9 cellular contexts compared by ENCODE assay signal in the genomic region with DNA sequence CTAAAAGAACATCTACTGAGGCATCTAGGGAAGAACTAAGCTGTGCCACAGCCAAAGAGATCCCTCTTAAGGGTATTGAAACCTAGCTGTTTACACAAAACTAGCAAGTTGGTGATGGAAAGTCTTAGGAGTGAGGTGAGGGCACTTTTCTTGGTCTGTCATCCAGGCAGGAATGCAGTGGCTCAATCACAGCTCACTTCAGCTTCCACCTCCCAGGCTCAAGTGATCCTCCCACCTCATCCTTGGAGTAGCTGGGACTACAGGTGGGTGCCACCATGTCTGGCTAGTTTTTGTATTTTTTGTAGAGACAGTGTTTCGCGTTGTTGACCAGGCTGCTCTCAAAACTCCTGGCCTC. TPM values are rescaled to one million over a fixed set of nuclear protein-coding genes. Genes with fewer than 3 reads are reported as not detected.
DNase-seq lines count a peak whose midpoint lies in the region; ATAC-seq, FAIRE-seq and TF ChIP-seq lines count a peak whose summit lies in the region.
"Had no signal": no experiment of that assay in that cellular context is flagged by ENCODE, and none has a peak within 500 bp of the region (broad histone marks: within the 10 kb centered on the region; RNA-seq: fewer than 3 reads in every experiment).

No MANE protein-coding gene starts in this region.

- RAD21 ChIA-PET in GM12878 (lab: Charles Lee; ENCODE audit: unreplicated experiment) = interaction anchor here (0.9 to 6.1 kb wide), 5 partner anchors 10 to 79 kb away, joined by 3 to 65 read pairs (median 4); no protein-coding TSS in a partner anchor

- DNase-seq in MCF 10A (ENCODE audit: unreplicated experiment) (no peak), mammary epithelial cell (no peak), GM12878 (ENCODE audit: low read depth, low spot score) (no peak), type B pancreatic cell (ENCODE audit: extremely low spot score, unreplicated experiment) (no peak), occipital lobe (lab: John Stamatoyannopoulos, UW) (no peak)
- no peak for DNase-seq in NK-92 treated with Interleukin-12 subunit alpha and Interleukin-12 subunit beta, amount 100 ng/mL, for 24 hours (lab: John Stamatoyannopoulos, UW)
- DNase-seq: NCI-H446 treated with DMSO at 0.1 percent for 48 hours had no signal

- dilution Hi-C loops in mammary epithelial cell (cut with HindIII; ENCODE audit: low sequenced_read_pairs) = no loop called here

- no peak overlapping the region for H3K4me2 ChIP-seq in mammary epithelial cell (ENCODE audit: insufficient read depth, low read depth, low read length)
- peak overlapping the region; percentile 75 for H3K4me2 ChIP-seq in GM12878 (ENCODE audit: control insufficient read depth, insufficient read depth)

- TF ChIP-seq EP300 in GM12878 (IDR thresholded peaks at IDR 0.05; ENCODE audit: borderline replicate concordance in 1 of 2, control insufficient read depth in 1 of 2, low read depth in 2 of 2, low read length in 2 of 2) = no peak

- H3K9ac ChIP-seq in mammary epithelial cell (ENCODE audit: insufficient read depth, low read length) (no peak overlapping the region), GM12878 (ENCODE audit: control insufficient read depth, insufficient read depth, low read length) (peak overlapping the region; percentile 100)

- H3K9me3 ChIP-seq in mammary epithelial cell (replicated peaks; ENCODE audit: insufficient read depth, low read length) (no peaks in the 10 kb centered on the region), GM12878 (replicated peaks; ENCODE audit: control insufficient read depth, insufficient read depth, low read length) (no peaks in the 10 kb centered on the region), mononuclear cell (ENCODE audit: low read depth, low read length) (no peaks in the 10 kb centered on the region)

- intact Hi-C loops in MCF 10A (cut with micrococcal nuclease) (no loop called here), mammary epithelial cell (cut with micrococcal nuclease) (no loop called here), GM12878 (cut with micrococcal nuclease; ENCODE audit: unreplicated experiment) (no loop called here)

- peaks cover 6% of the 10 kb centered on the region for H3K4me1 Mint-ChIP-seq in MCF 10A (ENCODE audit: insufficient read depth, unreplicated experiment)
- peaks cover 36% of the 10 kb centered on the region for H3K4me1 Mint-ChIP-seq in type B pancreatic cell (ENCODE audit: unreplicated experiment)

- H4K20me1 ChIP-seq in mammary epithelial cell (ENCODE audit: insufficient read depth, low read length) = no peaks in the 10 kb centered on the region
- no peaks in the 10 kb centered on the region for H4K20me1 ChIP-seq in GM12878 (ENCODE audit: control insufficient read depth, insufficient read depth)

- no peak for TF ChIP-seq CTCF in MCF 10A (IDR thresholded peaks at IDR 0.05; ENCODE audit: unreplicated experiment)
- TF ChIP-seq CTCF in mammary epithelial cell (conservative IDR thresholded peaks at IDR 0.05 in 1 of 2, IDR thresholded peaks at IDR 0.05 in 1 of 2; ENCODE audit: extremely low read depth in 1 of 2, insufficient read depth in 1 of 2, low read depth in 1 of 2, low read length in 2 of 2) = no peak
- TF ChIP-seq CTCF in GM12878 (IDR thresholded peaks at IDR 0.05 in 2 of 3, conservative IDR thresholded peaks at IDR 0.05 in 1 of 3; ENCODE audit: control insufficient read depth in 2 of 3, extremely low read depth in 1 of 3, insufficient read depth in 1 of 3, low read depth in 3 of 3, low read length in 3 of 3) = no peak
- no peak for TF ChIP-seq CTCF in type B pancreatic cell (conservative IDR thresholded peaks at IDR 0.05)

- no peak for TF ChIP-seq POLR2A in GM12878 (IDR thresholded peaks at IDR 0.05; ENCODE audit: low read depth, low read length)

- H3K36me3 ChIP-seq in mammary epithelial cell (ENCODE audit: insufficient read depth, low read length) = no peaks in the 10 kb centered on the region
- H3K36me3 ChIP-seq in GM12878 (ENCODE audit: control insufficient read depth in 2 of 2, insufficient read depth in 2 of 2, low read length in 1 of 2) = peaks cover 15 to 25% of the 10 kb centered on the region in 2 experiments

- H3K9me3 Mint-ChIP-seq in MCF 10A (ENCODE audit: unreplicated experiment) = no peaks in the 10 kb centered on the region
- no peaks in the 10 kb centered on the region for H3K9me3 Mint-ChIP-seq in type B pancreatic cell

- H3K4me3 Mint-ChIP-seq in MCF 10A (ENCODE audit: unreplicated experiment) = no peak overlapping the region
- H3K4me3 Mint-ChIP-seq in type B pancreatic cell = peak overlapping the region; percentile 94

- H3K36me3 Mint-ChIP-seq in MCF 10A (ENCODE audit: insufficient read depth, unreplicated experiment) (no peaks in the 10 kb centered on the region), type B pancreatic cell (peaks cover 37% of the 10 kb centered on the region)

- no peak for TF ChIP-seq RAD21 in GM12878 (IDR thresholded peaks at IDR 0.05; ENCODE audit: insufficient read depth, low read depth, low read length)

- H3K4me1 ChIP-seq in mammary epithelial cell (ENCODE audit: insufficient read depth, low read length) (peaks cover 7% of the 10 kb centered on the region), GM12878 (ENCODE audit: control insufficient read depth, insufficient read depth, low read length) (peaks cover 20% of the 10 kb centered on the region), mononuclear cell (ENCODE audit: insufficient read depth, low read length) (peaks cover 80% of the 10 kb centered on the region)

- in situ Hi-C loops in mammary epithelial cell (cut with MboI; ENCODE audit: low sequenced_read_pairs in 2 of 2) = no loop called here
- in situ Hi-C loops in GM12878 (cut with MboI) = no loop called here

- POLR2A ChIA-PET in MCF 10A (lab: Yijun Ruan, JAX) (interaction anchor here (1.5 to 2.0 kb wide), 2 partner anchors 11 to 84 kb away, joined by 4 to 7 read pairs; no protein-coding TSS in a partner anchor), GM12878 (lab: Charles Lee) (interaction anchor here (0.6 to 5.6 kb wide), 6 partner anchors 10 to 142 kb away, joined by 3 to 120 read pairs (median 5); partner anchors contain the start of genes ANP32E, OTUD7B and VPS45)

- H3K27ac ChIP-seq in mammary epithelial cell (ENCODE audit: insufficient read depth, low read depth, low read length) (no peak overlapping the region), GM12878 (ENCODE audit: control insufficient read depth, insufficient read depth) (peak overlapping the region; percentile 99)

- ATAC-seq in GM12878 = peak; percentile 14
- ATAC-seq in HG03565 (IDR thresholded peaks at IDR 0.05; ENCODE audit: unreplicated experiment) = no peak

- H2AFZ ChIP-seq in mammary epithelial cell (ENCODE audit: low read depth, low read length) (no peak overlapping the region), GM12878 (ENCODE audit: control insufficient read depth, low read depth, low read length) (no peak overlapping the region)

- H3K27me3 ChIP-seq in mammary epithelial cell (ENCODE audit: insufficient read depth, low read length) (no peaks in the 10 kb centered on the region), GM12878 (replicated peaks in 1 of 2; ENCODE audit: control insufficient read depth in 2 of 2, insufficient read depth in 2 of 2, low read length in 1 of 2) (no peaks in the 10 kb centered on the region), mononuclear cell (ENCODE audit: insufficient read depth, low read length) (no peaks in the 10 kb centered on the region)

- CTCF ChIA-PET in MCF 10A (lab: Yijun Ruan, JAX) (interaction anchor here (1.0 to 2.5 kb wide), 5 partner anchors 10 to 79 kb away, joined by 3 to 13 read pairs (median 5); no protein-coding TSS in a partner anchor), mammary epithelial cell (lab: Charles Lee; ENCODE audit: low non-redundant PET) (no interaction called here), GM12878 (lab: Yijun Ruan, JAX) (interaction anchor here (1.0 to 6.1 kb wide), 5 partner anchors 11 to 84 kb away, joined by 3 to 78 read pairs (median 5); partner anchors contain the start of gene VPS45)

- SMC1A ChIA-PET in GM12878 (lab: Charles Lee; ENCODE audit: uncharacterized antibody, unreplicated experiment) = interaction anchor here (1.0 to 5.6 kb wide), 4 partner anchors 9 to 79 kb away, joined by 3 to 73 read pairs (median 10); no protein-coding TSS in a partner anchor

- no peak overlapping the region for H3K4me3 ChIP-seq in mammary epithelial cell (replicated peaks in 1 of 3; ENCODE audit: insufficient read depth in 1 of 3, low read depth in 2 of 3, low read length in 3 of 3)
- peak overlapping the region; percentile 100 for H3K4me3 ChIP-seq in GM12878
- peak overlapping the region; percentile 98 for H3K4me3 ChIP-seq in mononuclear cell (ENCODE audit: low read length)

- BruUV-seq in MCF 10A (replicated peaks; lab: Mats Ljungman, UMichigan) (no TSS peak), mammary epithelial cell (replicated peaks; lab: Mats Ljungman, UMichigan) (no TSS peak), GM12878 (replicated peaks; lab: Mats Ljungman, UMichigan) (no TSS peak)

- H3K27me3 Mint-ChIP-seq in MCF 10A (ENCODE audit: insufficient read depth, unreplicated experiment) (no peaks in the 10 kb centered on the region), type B pancreatic cell (no peaks in the 10 kb centered on the region)

- H3K27ac Mint-ChIP-seq in MCF 10A (ENCODE audit: low read depth, unreplicated experiment) (peak overlapping the region; percentile 2), type B pancreatic cell (peak overlapping the region; percentile 91)

- WGBS in mammary epithelial cell (ENCODE audit: low coverage, missing lambda C conversion rate) = 86% methylated on average over 2 of the region's 2 CpGs
- 32% methylated on average over 2 of the region's 2 CpGs for WGBS in GM12878 (ENCODE audit: insufficient coverage, insufficient replicate concordance, low lambda C conversion rate, missing lambda C conversion rate)

- no peak for FAIRE-seq in GM12878 (lab: Jason Lieb, UNC)

- H3K79me2 ChIP-seq in mammary epithelial cell (ENCODE audit: insufficient read depth, low read length) (no peaks in the 10 kb centered on the region), GM12878 (ENCODE audit: control insufficient read depth, insufficient read depth, low read length) (peaks cover 74% of the 10 kb centered on the region)

RNA-seq across cellular contexts. Expression of gene PLEKHO1, which starts 2.4 kb away (rescaled TPM):
- total RNA-seq in MCF 10A (2022) = 1.9 and 5.2 TPM in 2 replicates
- total RNA-seq in mammary epithelial cell = 1 to 10 TPM; 3.1 to 3.3 TPM
- 1.6 TPM for polyA plus RNA-seq in mammary epithelial cell
- 6.5 TPM for polyA minus RNA-seq in mammary epithelial cell
- total RNA-seq in GM12878 (2013; cell fraction: nucleolus; rRNA removed) = 74.2 and 90.2 TPM in 2 replicates
- 183 and 184 TPM in 2 replicates for total RNA-seq in GM12878 (2014; rRNA removed)
- 87.7 and 91.4 TPM in 2 replicates for total RNA-seq in GM12878 (2014; rRNA removed; fragmentation: Illumina TruSeq; extraction: Trizol)
- total RNA-seq in GM12878 (2021) = 134 and 146 TPM in 2 replicates
- polyA plus RNA-seq in GM12878 (2011; ENCODE audit: low read depth) = 48.7 TPM
- 56.6 and 73.8 TPM in 2 replicates for polyA plus RNA-seq in GM12878 (2011; rRNA removed)
- polyA plus RNA-seq in GM12878 (2011; cell fraction: cytosol; rRNA removed) = 66.4 and 101 TPM in 2 replicates
- 85.4 and 100 TPM in 2 replicates for polyA plus RNA-seq in GM12878 (2011; cell fraction: nucleus; rRNA removed)
- polyA plus RNA-seq in GM12878 (2012) = 65.1 and 81.8 TPM in 2 replicates
- 108 and 113 TPM in 2 replicates for polyA plus RNA-seq in GM12878 (2014; fragmentation: Illumina TruSeq; extraction: Trizol)
- 10 to 100 TPM in 1 of 2 experiments, 1 to 10 TPM in 1; 5.3 to 12.9 TPM for polyA plus RNA-seq in GM12878 (2014; fragmentation: Nextera tagmentation; extraction: Ambion mirVana)
- polyA plus RNA-seq in GM12878 (2014; rRNA removed) = 143 and 184 TPM in 2 replicates
- polyA plus RNA-seq in GM12878 (2016; fragmentation: Nextera tagmentation; extraction: Ambion mirVana) = 10 to 100 TPM; 36.9 to 86.3 TPM
- 32.6 and 50.0 TPM in 2 replicates for polyA minus RNA-seq in GM12878 (2011; rRNA and poly(A)+ RNA removed)
- 24.1 and 25.9 TPM in 2 replicates for polyA minus RNA-seq in GM12878 (2011; cell fraction: cytosol; rRNA and poly(A)+ RNA removed)
- 14.5 and 24.8 TPM in 2 replicates for polyA minus RNA-seq in GM12878 (2011; cell fraction: nucleus; rRNA and poly(A)+ RNA removed)
- total RNA-seq in mononuclear cell = 80.9 TPM
- total RNA-seq in type B pancreatic cell (ENCODE audit: low replicate concordance) = 27.1 and 72.0 TPM in 2 replicates
- total RNA-seq in occipital lobe = 52.7 TPM

Comparison
In these comparisons a context has a peak if more than half of its experiments do, and no peak if none do; other contexts are left out.
1. H3K4me3 ChIP-seq: peak in GM12878 (single experiment) and mononuclear cell (single experiment); none in mammary epithelial cell (0 of 3).